In genomic region chr12:64923536-64923935, GRCh38 we compare ENCODE assay signal across 17 cellular contexts.
DNase-seq lines count a peak whose midpoint lies in the region; ATAC-seq and TF ChIP-seq lines count a peak whose summit lies in the region.
"Had no signal": no experiment of that assay in that cellular context is flagged by ENCODE, and none has a peak within 500 bp of the region (broad histone marks: within the 10 kb centered on the region; RNA-seq: fewer than 3 reads in every experiment).

No MANE protein-coding gene starts in this region.

- no peaks in the 10 kb centered on the region for H3K27me3 ChIP-seq in MM.1S (replicated peaks; ENCODE audit: insufficient read depth, low read length)
- H3K27me3 ChIP-seq: SJCRH30 had no signal

- no peaks in the 10 kb centered on the region for H3K79me2 ChIP-seq in MM.1S (ENCODE audit: low read length)

- no peaks in the 10 kb centered on the region for H3K36me3 ChIP-seq in MM.1S (replicated peaks; ENCODE audit: insufficient read depth, low read length)
- H3K36me3 ChIP-seq: HAP-1, SJCRH30 had no signal

- H3K9me3 ChIP-seq in MM.1S (replicated peaks; ENCODE audit: insufficient read depth, low read length): no peaks in the 10 kb centered on the region
- H3K9me3 ChIP-seq: HAP-1, SJCRH30 had no signal

- H3K4me2 ChIP-seq in MM.1S (ENCODE audit: low read depth, low read length): no peak overlapping the region

- H3K27ac Mint-ChIP-seq in activated T-helper 17 cell treated with anti-CD3 and anti-CD28 coated beads, Interleukin-2, amount 50 U/mL, for 72 hours: no peak overlapping the region
- H3K27ac Mint-ChIP-seq in activated CD8-positive, alpha-beta T cell treated with anti-CD3 and anti-CD28 coated beads, Interleukin-2, amount 10 ng/mL, durations not matched to agents 7 days and 5 days: no peak overlapping the region

- H3K36me3 Mint-ChIP-seq in activated T-helper 17 cell treated with anti-CD3 and anti-CD28 coated beads, Interleukin-2, amount 50 U/mL, for 72 hours (ENCODE audit: low read depth): no peaks in the 10 kb centered on the region
- no peaks in the 10 kb centered on the region for H3K36me3 Mint-ChIP-seq in activated CD8-positive, alpha-beta T cell treated with anti-CD3 and anti-CD28 coated beads, Interleukin-2, amount 10 ng/mL, durations not matched to agents 7 days and 5 days (ENCODE audit: low read depth)

- no peaks in the 10 kb centered on the region; the same call in 1 of the 2 replicates for H3K9me2 ChIP-seq in MM.1S (replicated peaks; ENCODE audit: insufficient read depth, low read length)

- H3F3A ChIP-seq in MM.1S (ENCODE audit: insufficient read depth, low read length): no peaks in the 10 kb centered on the region

- DNase-seq in GM12865 (ENCODE audit: low read depth): peak; percentile 54
- DNase-seq in MV-4-11 (lab: John Stamatoyannopoulos, UW): peak; percentile 16
- DNase-seq in MM.1S: no peak
- no peak for DNase-seq in activated CD8-positive, alpha-beta T cell treated with anti-CD3 and anti-CD28 coated beads, Interleukin-2, amount 10 ng/mL, durations not matched to agents 7 days and 5 days
- DNase-seq in ureter (ENCODE audit: low spot score): no peak
- DNase-seq in DMS 273 (lab: John Stamatoyannopoulos, UW; ENCODE audit: unreplicated experiment): no peak
- DNase-seq: ACHN, COR-L47, NCI-H1092, NCI-H1694, NCI-H526 treated with DMSO at 0.1 percent for 48 hours, RPMI8226, SJCRH30, T-helper 2 cell had no signal

- no peak overlapping the region for H3K4me3 ChIP-seq in GM12865 (ENCODE audit: low read depth, low read length)
- H3K4me3 ChIP-seq in MM.1S (ENCODE audit: low read length): no peak overlapping the region
- H3K4me3 ChIP-seq: HAP-1, SJCRH30 had no signal

- H3K27ac ChIP-seq in MM.1S (ENCODE audit: low read length): no peak overlapping the region
- H3K27ac ChIP-seq: SJCRH30 had no signal

- no peak overlapping the region for H2AFZ ChIP-seq in MM.1S (ENCODE audit: low read length)

- H3K4me3 Mint-ChIP-seq in activated T-helper 17 cell treated with anti-CD3 and anti-CD28 coated beads, Interleukin-2, amount 50 U/mL, for 72 hours: no peak overlapping the region
- no peak overlapping the region for H3K4me3 Mint-ChIP-seq in activated CD8-positive, alpha-beta T cell treated with anti-CD3 and anti-CD28 coated beads, Interleukin-2, amount 10 ng/mL, durations not matched to agents 7 days and 5 days

- H3K4me1 ChIP-seq in MM.1S (ENCODE audit: low read length): no peaks in the 10 kb centered on the region
- H3K4me1 ChIP-seq: HAP-1, SJCRH30 had no signal

- CTCF ChIA-PET in activated CD8-positive, alpha-beta T cell treated with anti-CD3 and anti-CD28 coated beads, Interleukin-2, amount 10 ng/mL, durations not matched to agents 7 days and 5 days (lab: Charles Lee): no interaction called here

- H3K9ac ChIP-seq in MM.1S (ENCODE audit: low read length): no peak overlapping the region

- no peaks in the 10 kb centered on the region for H3K9me3 Mint-ChIP-seq in activated T-helper 17 cell treated with anti-CD3 and anti-CD28 coated beads, Interleukin-2, amount 50 U/mL, for 72 hours
- no peaks in the 10 kb centered on the region for H3K9me3 Mint-ChIP-seq in activated CD8-positive, alpha-beta T cell treated with anti-CD3 and anti-CD28 coated beads, Interleukin-2, amount 10 ng/mL, durations not matched to agents 7 days and 5 days (ENCODE audit: insufficient read depth)

- POLR2A ChIA-PET in activated CD8-positive, alpha-beta T cell treated with anti-CD3 and anti-CD28 coated beads, Interleukin-2, amount 10 ng/mL, durations not matched to agents 7 days and 5 days (lab: Charles Lee): no interaction called here

- ATAC-seq in GM18868 (IDR thresholded peaks at IDR 0.05; ENCODE audit: unreplicated experiment): peak; percentile 97
- peak; percentile 18 for ATAC-seq in activated T-helper 17 cell treated with anti-CD3 and anti-CD28 coated beads, Interleukin-2, amount 50 U/mL, for 72 hours (replicated peaks)
- no peak for ATAC-seq in activated CD8-positive, alpha-beta T cell treated with anti-CD3 and anti-CD28 coated beads, Interleukin-2, amount 10 ng/mL, durations not matched to agents 7 days and 5 days

- peaks cover 32% of the 10 kb centered on the region for H3K27me3 Mint-ChIP-seq in activated T-helper 17 cell treated with anti-CD3 and anti-CD28 coated beads, Interleukin-2, amount 50 U/mL, for 72 hours
- H3K27me3 Mint-ChIP-seq in activated CD8-positive, alpha-beta T cell treated with anti-CD3 and anti-CD28 coated beads, Interleukin-2, amount 10 ng/mL, durations not matched to agents 7 days and 5 days (ENCODE audit: low read depth): peaks cover 25% of the 10 kb centered on the region

- TF ChIP-seq CTCF in GM12865 (IDR thresholded peaks at IDR 0.05; ENCODE audit: insufficient read depth, low read depth, low read length, missing control alignments) (no peak), MM.1S (IDR thresholded peaks at IDR 0.05; ENCODE audit: low read length) (no peak)

- no peaks in the 10 kb centered on the region for H4K20me1 ChIP-seq in MM.1S (ENCODE audit: insufficient read depth, low read length)

- no peaks in the 10 kb centered on the region for H3K4me1 Mint-ChIP-seq in activated T-helper 17 cell treated with anti-CD3 and anti-CD28 coated beads, Interleukin-2, amount 50 U/mL, for 72 hours
- H3K4me1 Mint-ChIP-seq in activated CD8-positive, alpha-beta T cell treated with anti-CD3 and anti-CD28 coated beads, Interleukin-2, amount 10 ng/mL, durations not matched to agents 7 days and 5 days (ENCODE audit: low read depth): no peaks in the 10 kb centered on the region

Comparison
In these comparisons a context has a peak if more than half of its experiments do, and no peak if none do; other contexts are left out.
1. DNase-seq: peak in GM12865 (single experiment) and MV-4-11 (single experiment); none in MM.1S (single experiment), activated CD8-positive, alpha-beta T cell treated with anti-CD3 and anti-CD28 coated beads, Interleukin-2, amount 10 ng/mL, durations not matched to agents 7 days and 5 days (single experiment), ureter (single experiment) and DMS 273 (single experiment).